In the genomic region with DNA sequence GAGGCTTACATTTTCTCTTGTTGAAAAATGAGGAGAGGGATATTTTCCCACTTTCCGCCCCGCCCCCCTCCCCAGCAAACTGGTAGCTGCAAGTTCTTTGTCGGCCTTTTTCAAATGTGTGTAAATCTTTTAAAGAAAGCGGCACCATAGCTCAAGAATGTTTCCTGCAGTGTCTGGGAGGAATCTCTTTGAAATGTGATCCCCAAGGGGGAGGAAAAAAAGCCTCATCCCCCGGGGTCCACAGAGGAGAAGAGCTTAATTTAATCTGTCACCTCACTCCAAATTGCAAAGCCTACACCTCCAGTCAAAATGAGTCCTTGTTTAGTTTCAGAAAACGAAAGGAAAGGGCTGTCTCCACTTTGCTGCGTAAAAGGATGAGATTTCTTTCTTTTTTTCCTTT, we compare ENCODE assay signal across 1 cellular context.
TF ChIP-seq lines count a peak whose summit lies in the region.

No MANE protein-coding gene starts in this region.

TF ChIP-seq in SK-N-SH, 30 proteins besides CTCF, POLR2A, EP300 and RAD21 (continued from another document):
- no peak for TF ChIP-seq USF1 (IDR thresholded peaks at IDR 0.05; ENCODE audit: borderline replicate concordance, low read depth)
- no peak for TF ChIP-seq NRF1 (IDR thresholded peaks at IDR 0.05; ENCODE audit: low read depth, low read length)
- TF ChIP-seq ELF1 (IDR thresholded peaks at IDR 0.05) = no peak
- TF ChIP-seq NFIC (IDR thresholded peaks at IDR 0.05; ENCODE audit: borderline replicate concordance) = no peak
- no peak for TF ChIP-seq MXI1 (IDR thresholded peaks at IDR 0.05; ENCODE audit: low read depth, low read length)
- no peak for TF ChIP-seq FOXM1 (IDR thresholded peaks at IDR 0.05; ENCODE audit: low read depth)
- TF ChIP-seq TCF12 (IDR thresholded peaks at IDR 0.05) = no peak
TF ChIP-seq in SK-N-SH: peak in this region for 0.
